Comparison of ENCODE assay signal across 8 cellular contexts in the genomic region with DNA sequence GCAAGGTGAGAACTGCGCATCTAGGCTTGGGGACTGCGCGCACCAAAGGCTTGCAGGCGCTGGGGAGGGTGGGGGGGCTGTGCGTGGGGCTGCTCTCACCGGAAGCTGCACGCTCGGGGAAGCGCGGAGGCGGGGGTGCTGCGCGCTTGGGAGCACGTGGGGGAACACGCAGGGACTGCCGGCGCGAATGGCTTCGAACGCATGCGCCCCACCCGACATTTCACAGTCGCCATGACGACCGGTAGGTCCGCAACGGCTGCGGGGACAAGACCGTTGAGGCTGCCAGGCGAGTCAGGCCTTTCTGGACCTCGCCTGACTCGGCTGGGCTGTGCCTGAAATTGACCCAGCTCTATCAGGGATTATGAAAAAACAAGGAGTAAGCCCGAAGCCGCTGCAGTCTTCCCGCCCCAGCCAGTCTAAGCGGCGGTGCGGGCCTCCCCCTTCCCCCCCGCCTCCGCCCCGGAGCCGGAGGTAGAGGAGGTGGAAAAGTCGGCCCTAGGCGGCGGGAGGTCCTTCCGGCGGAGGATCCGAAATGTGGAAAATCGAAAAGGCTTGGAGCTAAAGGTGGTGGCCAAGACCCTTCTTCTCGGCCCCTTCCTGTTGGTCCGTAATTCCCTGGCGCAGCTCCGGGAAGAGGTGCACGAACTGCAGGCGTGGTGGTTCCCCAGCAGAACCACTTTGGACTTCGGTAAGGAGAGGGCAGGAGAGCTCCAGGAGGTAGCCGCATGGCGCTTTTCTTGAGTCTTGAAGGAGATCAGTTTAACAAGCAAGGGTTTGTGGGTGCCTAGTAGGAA. TPM values are rescaled to one million over a fixed set of nuclear protein-coding genes. Genes with fewer than 3 reads are reported as not detected.
A peak's percentile ranks its signal among the peaks of the same experiment; 100 is the strongest.
DNase-seq lines count a peak whose midpoint lies in the region; ATAC-seq lines count a peak whose summit lies in the region.

No MANE protein-coding gene starts in this region.

- no peak overlapping the region for H3K27ac Mint-ChIP-seq in T-helper 17 cell

- DNase-seq in T-helper 17 cell (no peak), cerebellar cortex (ENCODE audit: low spot score) (peak; percentile 82), left lobe of liver (ENCODE audit: low spot score) (peak; percentile 46), NCI-H128 (lab: John Stamatoyannopoulos, UW; ENCODE audit: unreplicated experiment) (no peak)
- peak; percentile 36 to 37 for DNase-seq in stimulated activated CD4-positive, alpha-beta T cell treated with anti-CD3 and anti-CD28 coated beads, Interleukin-2, amount 100 ng/mL, for 24 hours

- H3K36me3 Mint-ChIP-seq in T-helper 17 cell (ENCODE audit: low read depth), result peaks cover 8% of the 10 kb centered on the region

- peaks cover 29% of the 10 kb centered on the region for H3K27me3 Mint-ChIP-seq in T-helper 17 cell

- peaks cover 5% of the 10 kb centered on the region for H3K4me1 Mint-ChIP-seq in T-helper 17 cell

- ATAC-seq in GM18868 (IDR thresholded peaks at IDR 0.05; ENCODE audit: unreplicated experiment) (peak; percentile 51), T-helper 17 cell (peak; percentile 30), left lobe of liver (peak; percentile 67), HG02884 (IDR thresholded peaks at IDR 0.05; ENCODE audit: unreplicated experiment) (no peak), HG03196 (IDR thresholded peaks at IDR 0.05; ENCODE audit: unreplicated experiment) (no peak)

- H3K9me3 ChIP-seq in T-helper 17 cell (ENCODE audit: control insufficient read depth, low read length, poor library complexity, severe bottlenecking), result no peaks in the 10 kb centered on the region

- peak overlapping the region; percentile 77 for H3K4me3 Mint-ChIP-seq in T-helper 17 cell

RNA-seq across cellular contexts. Expression of a gene that starts 34.9 kb away (rescaled TPM):
- total RNA-seq in T-helper 17 cell, result not detected
- 5.5 TPM for total RNA-seq in left lobe of liver

Comparison
In these comparisons a context has a peak if more than half of its experiments do, and no peak if none do; other contexts are left out.
1. ATAC-seq: peak in GM18868 (single experiment), T-helper 17 cell (single experiment) and left lobe of liver (single experiment); none in HG02884 (single experiment) and HG03196 (single experiment).
2. DNase-seq: peak in cerebellar cortex (single experiment), left lobe of liver (single experiment) and stimulated activated CD4-positive, alpha-beta T cell treated with anti-CD3 and anti-CD28 coated beads, Interleukin-2, amount 100 ng/mL, for 24 hours (2 of 2); none in T-helper 17 cell (0 of 3) and NCI-H128 (single experiment).